10 cellular contexts compared by ENCODE assay signal in genomic region chrX:39850630-39851152, GRCh38.
DNase-seq lines count a peak whose midpoint lies in the region; ATAC-seq and TF ChIP-seq lines count a peak whose summit lies in the region.
"Had no signal": no experiment of that assay in that cellular context is flagged by ENCODE, and none has a peak within 500 bp of the region (broad histone marks: within the 10 kb centered on the region; RNA-seq: fewer than 3 reads in every experiment).

No MANE protein-coding gene starts in this region.

- no peaks in the 10 kb centered on the region for H3K9me3 Mint-ChIP-seq in natural killer cell treated with Interleukin-12 subunit alpha and Interleukin-12 subunit beta and Interleukin-15 and Interleukin-18, amount 100 ng/mL, for 72 hours
- no peaks in the 10 kb centered on the region for H3K9me3 Mint-ChIP-seq in natural killer cell

- no peak for DNase-seq in natural killer cell treated with Interleukin-12 subunit alpha and Interleukin-12 subunit beta and Interleukin-15 and Interleukin-18, amount 100 ng/mL, for 72 hours (ENCODE audit: low spot score)
- no peak for DNase-seq in natural killer cell
- peak; percentile 64 for DNase-seq in NCI-H1694 (lab: John Stamatoyannopoulos, UW)
- peak; percentile 43 for DNase-seq in adipocyte (ENCODE audit: low read depth)
- DNase-seq in stimulated activated CD4-positive, alpha-beta T cell treated with anti-CD3 and anti-CD28 coated beads, Interleukin-4, amount 100 ng/mL, for 1 hour = peak; percentile 37
- DNase-seq in epidermal melanocyte (ENCODE audit: insufficient read length, low spot score) = no peak
- DNase-seq: Caco-2, Peyer's patch had no signal

- peaks cover 26% of the 10 kb centered on the region for H3K9me3 ChIP-seq in adipocyte (ENCODE audit: control insufficient read depth, low read length)
- H3K9me3 ChIP-seq: Caco-2, Peyer's patch had no signal

- H3K36me3 ChIP-seq in adipocyte (ENCODE audit: control insufficient read depth, insufficient read depth, low read length, severe bottlenecking) = no peaks in the 10 kb centered on the region
- H3K36me3 ChIP-seq: Peyer's patch had no signal

- peaks cover 20% of the 10 kb centered on the region for H3K27me3 ChIP-seq in adipocyte (replicated peaks; ENCODE audit: control insufficient read depth, insufficient read depth, low read length)
- H3K27me3 ChIP-seq: Peyer's patch had no signal

- peaks cover 0 to 19% of the 10 kb centered on the region in 2 donors for H3K27me3 Mint-ChIP-seq in natural killer cell treated with Interleukin-12 subunit alpha and Interleukin-12 subunit beta and Interleukin-15 and Interleukin-18, amount 100 ng/mL, for 72 hours
- H3K27me3 Mint-ChIP-seq in natural killer cell (ENCODE audit: low read depth in 2 of 2) = peaks cover 0 to 15% of the 10 kb centered on the region in 2 donors

- H3K9ac ChIP-seq in adipocyte (ENCODE audit: low read length) = no peak overlapping the region

- peaks cover 22 to 34% of the 10 kb centered on the region in 2 donors for H3K4me1 Mint-ChIP-seq in natural killer cell treated with Interleukin-12 subunit alpha and Interleukin-12 subunit beta and Interleukin-15 and Interleukin-18, amount 100 ng/mL, for 72 hours (ENCODE audit: low read depth in 2 of 2)
- H3K4me1 Mint-ChIP-seq in natural killer cell = peaks cover 19 to 48% of the 10 kb centered on the region in 2 donors

- ATAC-seq in natural killer cell treated with Interleukin-12 subunit alpha and Interleukin-12 subunit beta and Interleukin-15 and Interleukin-18, amount 100 ng/mL, for 72 hours = no peak
- ATAC-seq in natural killer cell = no peak
- no peak for ATAC-seq in GM21529 (IDR thresholded peaks at IDR 0.05; ENCODE audit: unreplicated experiment)
- no peak for ATAC-seq in HG03039 (IDR thresholded peaks at IDR 0.05; ENCODE audit: unreplicated experiment)

- H3K4me1 ChIP-seq in adipocyte (ENCODE audit: control insufficient read depth, insufficient read depth, low read length) = peaks cover 3% of the 10 kb centered on the region

- no peak overlapping the region for H3K4me3 ChIP-seq in adipocyte (ENCODE audit: low read length)
- H3K4me3 ChIP-seq: Peyer's patch had no signal

- intact Hi-C loops in natural killer cell (cut with micrococcal nuclease) = no loop called here

- H3K27ac Mint-ChIP-seq in natural killer cell treated with Interleukin-12 subunit alpha and Interleukin-12 subunit beta and Interleukin-15 and Interleukin-18, amount 100 ng/mL, for 72 hours = peak overlapping the region in 1 of 2 donors; percentile 54
- H3K27ac Mint-ChIP-seq in natural killer cell = no peak overlapping the region

- TF ChIP-seq CTCF in natural killer cell (IDR thresholded peaks at IDR 0.05) = no peak

- H3K36me3 Mint-ChIP-seq in natural killer cell treated with Interleukin-12 subunit alpha and Interleukin-12 subunit beta and Interleukin-15 and Interleukin-18, amount 100 ng/mL, for 72 hours = peaks cover 6% of the 10 kb centered on the region
- H3K36me3 Mint-ChIP-seq in natural killer cell = no peaks in the 10 kb centered on the region

- H3K4me3 Mint-ChIP-seq in natural killer cell treated with Interleukin-12 subunit alpha and Interleukin-12 subunit beta and Interleukin-15 and Interleukin-18, amount 100 ng/mL, for 72 hours = peak overlapping the region; percentile 60
- H3K4me3 Mint-ChIP-seq in natural killer cell = no peak overlapping the region

Comparison
In these comparisons a context has a peak if more than half of its experiments do, and no peak if none do; other contexts are left out.
1. DNase-seq: peak in NCI-H1694 (single experiment), adipocyte (single experiment) and stimulated activated CD4-positive, alpha-beta T cell treated with anti-CD3 and anti-CD28 coated beads, Interleukin-4, amount 100 ng/mL, for 1 hour (single experiment); none in natural killer cell treated with Interleukin-12 subunit alpha and Interleukin-12 subunit beta and Interleukin-15 and Interleukin-18, amount 100 ng/mL, for 72 hours (single experiment), natural killer cell (single experiment) and epidermal melanocyte (single experiment).